8 cellular contexts compared by ENCODE assay signal in genomic region chr16:73047536-73048291, GRCh38. TPM values are rescaled to one million over a fixed set of nuclear protein-coding genes. Genes with fewer than 3 reads are reported as not detected.
DNase-seq lines count a peak whose midpoint lies in the region; ATAC-seq and TF ChIP-seq lines count a peak whose summit lies in the region.

A gene with protein sequence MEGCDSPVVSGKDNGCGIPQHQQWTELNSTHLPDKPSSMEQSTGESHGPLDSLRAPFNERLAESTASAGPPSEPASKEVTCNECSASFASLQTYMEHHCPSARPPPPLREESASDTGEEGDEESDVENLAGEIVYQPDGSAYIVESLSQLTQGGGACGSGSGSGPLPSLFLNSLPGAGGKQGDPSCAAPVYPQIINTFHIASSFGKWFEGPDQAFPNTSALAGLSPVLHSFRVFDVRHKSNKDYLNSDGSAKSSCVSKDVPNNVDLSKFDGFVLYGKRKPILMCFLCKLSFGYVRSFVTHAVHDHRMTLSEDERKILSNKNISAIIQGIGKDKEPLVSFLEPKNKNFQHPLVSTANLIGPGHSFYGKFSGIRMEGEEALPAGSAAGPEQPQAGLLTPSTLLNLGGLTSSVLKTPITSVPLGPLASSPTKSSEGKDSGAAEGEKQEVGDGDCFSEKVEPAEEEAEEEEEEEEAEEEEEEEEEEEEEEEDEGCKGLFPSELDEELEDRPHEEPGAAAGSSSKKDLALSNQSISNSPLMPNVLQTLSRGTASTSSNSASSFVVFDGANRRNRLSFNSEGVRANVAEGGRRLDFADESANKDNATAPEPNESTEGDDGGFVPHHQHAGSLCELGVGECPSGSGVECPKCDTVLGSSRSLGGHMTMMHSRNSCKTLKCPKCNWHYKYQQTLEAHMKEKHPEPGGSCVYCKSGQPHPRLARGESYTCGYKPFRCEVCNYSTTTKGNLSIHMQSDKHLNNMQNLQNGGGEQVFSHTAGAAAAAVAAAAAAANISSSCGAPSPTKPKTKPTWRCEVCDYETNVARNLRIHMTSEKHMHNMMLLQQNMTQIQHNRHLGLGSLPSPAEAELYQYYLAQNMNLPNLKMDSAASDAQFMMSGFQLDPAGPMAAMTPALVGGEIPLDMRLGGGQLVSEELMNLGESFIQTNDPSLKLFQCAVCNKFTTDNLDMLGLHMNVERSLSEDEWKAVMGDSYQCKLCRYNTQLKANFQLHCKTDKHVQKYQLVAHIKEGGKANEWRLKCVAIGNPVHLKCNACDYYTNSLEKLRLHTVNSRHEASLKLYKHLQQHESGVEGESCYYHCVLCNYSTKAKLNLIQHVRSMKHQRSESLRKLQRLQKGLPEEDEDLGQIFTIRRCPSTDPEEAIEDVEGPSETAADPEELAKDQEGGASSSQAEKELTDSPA (N-terminal part only) (minus strand): TSS chr16:73048128. CDS start chr16:72960145, 87,983 bp downstream.

- POLR2A ChIA-PET in A673 (lab: Charles Lee; ENCODE audit: low non-redundant PET): no interaction called here

- peak within 1 kb of the TSS; percentile 93 for H3K4me2 ChIP-seq in osteoblast (ENCODE audit: insufficient read depth, low read length)

- H3K4me1 ChIP-seq in A673 (ENCODE audit: insufficient read depth, low read length, poor library complexity, severe bottlenecking) (peaks cover 65% of the 10 kb centered on the region), osteoblast (ENCODE audit: insufficient read depth, low read length) (peaks cover 77% of the 10 kb centered on the region)

- ATAC-seq in HG02623 (IDR thresholded peaks at IDR 0.05; ENCODE audit: unreplicated experiment) (peak; percentile 74), Right ventricle myocardium inferior (peak; percentile 67)

- no peaks in the 10 kb centered on the region for H4K20me1 ChIP-seq in osteoblast (ENCODE audit: insufficient read depth, low read length)

- H3K36me3 ChIP-seq in A673 (ENCODE audit: insufficient read depth, low read length, poor library complexity, severe bottlenecking) (no peaks in the 10 kb centered on the region), osteoblast (ENCODE audit: insufficient read depth, low read length) (no peaks in the 10 kb centered on the region)

- DNase-seq in A673 (ENCODE audit: low spot score): peak; percentile 82
- peak; percentile 55 for DNase-seq in NCI-H2107 treated with DMSO at 0.1 percent for 48 hours (lab: John Stamatoyannopoulos, UW; ENCODE audit: unreplicated experiment)
- peak; percentile 66 for DNase-seq in activated naive CD4-positive, alpha-beta T cell treated with anti-CD3 and anti-CD28 coated beads, Interleukin-2, amount 10 ng/mL, durations not matched to agents 7 days and 5 days
- DNase-seq in Right ventricle myocardium inferior (ENCODE audit: missing footprints): no peak
- peak; percentile 92 for DNase-seq in osteoblast (ENCODE audit: insufficient read length, low spot score, missing footprints)
- DNase-seq in globus pallidus (ENCODE audit: low spot score): no peak

- H3K27ac Mint-ChIP-seq in activated naive CD4-positive, alpha-beta T cell treated with anti-CD3 and anti-CD28 coated beads, Interleukin-2, amount 10 ng/mL, durations not matched to agents 7 days and 5 days: no peak within 1 kb of the TSS

- CTCF ChIA-PET in A673 (lab: Charles Lee): no interaction called here
- CTCF ChIA-PET in activated naive CD4-positive, alpha-beta T cell treated with anti-CD3 and anti-CD28 coated beads, Interleukin-2, amount 10 ng/mL, durations not matched to agents 7 days and 5 days (lab: Charles Lee): no interaction called here

- no peaks in the 10 kb centered on the region for H3K9me3 ChIP-seq in A673 (ENCODE audit: low read depth, low read length, poor library complexity, severe bottlenecking)
- no peaks in the 10 kb centered on the region for H3K9me3 ChIP-seq in osteoblast (ENCODE audit: low read depth, low read length)

- peaks cover 7% of the 10 kb centered on the region for H3K4me1 Mint-ChIP-seq in activated naive CD4-positive, alpha-beta T cell treated with anti-CD3 and anti-CD28 coated beads, Interleukin-2, amount 10 ng/mL, durations not matched to agents 7 days and 5 days

- H3K4me3 ChIP-seq in A673 (ENCODE audit: low read depth, low read length, poor library complexity, severe bottlenecking) (peak within 1 kb of the TSS; percentile 69), osteoblast (ENCODE audit: insufficient read depth, low read length) (peak within 1 kb of the TSS; percentile 87)

- H3K9me3 Mint-ChIP-seq in activated naive CD4-positive, alpha-beta T cell treated with anti-CD3 and anti-CD28 coated beads, Interleukin-2, amount 10 ng/mL, durations not matched to agents 7 days and 5 days: no peaks in the 10 kb centered on the region

- peak within 1 kb of the TSS; percentile 66 for H3K4me3 Mint-ChIP-seq in activated naive CD4-positive, alpha-beta T cell treated with anti-CD3 and anti-CD28 coated beads, Interleukin-2, amount 10 ng/mL, durations not matched to agents 7 days and 5 days

- no peak for TF ChIP-seq CTCF in A673 (conservative IDR thresholded peaks at IDR 0.05; ENCODE audit: low read depth, low read length)
- TF ChIP-seq CTCF in GM12874 (IDR thresholded peaks at IDR 0.05; ENCODE audit: insufficient read depth, low read depth, low read length): peak; percentile 18; the same call in 1 of the 2 replicates
- TF ChIP-seq CTCF in osteoblast (IDR thresholded peaks at IDR 0.05; ENCODE audit: extremely low read depth, low read depth, low read length): no peak

- H3K27me3 Mint-ChIP-seq in activated naive CD4-positive, alpha-beta T cell treated with anti-CD3 and anti-CD28 coated beads, Interleukin-2, amount 10 ng/mL, durations not matched to agents 7 days and 5 days: peaks cover 48% of the 10 kb centered on the region

- H3K36me3 Mint-ChIP-seq in activated naive CD4-positive, alpha-beta T cell treated with anti-CD3 and anti-CD28 coated beads, Interleukin-2, amount 10 ng/mL, durations not matched to agents 7 days and 5 days: no peaks in the 10 kb centered on the region

- H3K27me3 ChIP-seq in A673 (replicated peaks; ENCODE audit: insufficient read depth, low read depth, low read length, poor library complexity) (no peaks in the 10 kb centered on the region), osteoblast (ENCODE audit: insufficient read depth, low read length) (no peaks in the 10 kb centered on the region)

- H3K27ac ChIP-seq in A673 (ENCODE audit: low read depth, low read length, poor library complexity, severe bottlenecking) (peak within 1 kb of the TSS; percentile 70), osteoblast (ENCODE audit: low read depth, low read length) (peak within 1 kb of the TSS; percentile 88)

- intact Hi-C loops in A673 (cut with micrococcal nuclease; ENCODE audit: unreplicated experiment): loop anchor here (10.0 kb wide), 1 partner anchor 513 kb away; no protein-coding TSS in a partner anchor
- intact Hi-C loops in Right ventricle myocardium inferior (cut with DNase I): loop anchor here (5.0 kb wide), 2 partner anchors 110 to 215 kb away; no protein-coding TSS in a partner anchor

- H3K79me2 ChIP-seq in osteoblast (ENCODE audit: insufficient read depth, low read length): peaks cover 91% of the 10 kb centered on the region

- H2AFZ ChIP-seq in osteoblast (ENCODE audit: low read length): peak within 1 kb of the TSS; percentile 77

- BruUV-seq in A673 (replicated peaks; lab: Mats Ljungman, UMichigan): no TSS peak

RNA-seq across cellular contexts. Expression of the gene that starts here (rescaled TPM):
- total RNA-seq in A673 (2021) (21.7 and 21.8 TPM in 2 replicates), Right ventricle myocardium inferior (8.4 TPM), osteoblast (14.1 and 14.5 TPM in 2 replicates)

Comparison
In these comparisons a context has a peak if more than half of its experiments do, and no peak if none do; other contexts are left out.
1. DNase-seq: peak in A673 (single experiment), NCI-H2107 treated with DMSO at 0.1 percent for 48 hours (single experiment), activated naive CD4-positive, alpha-beta T cell treated with anti-CD3 and anti-CD28 coated beads, Interleukin-2, amount 10 ng/mL, durations not matched to agents 7 days and 5 days (single experiment) and osteoblast (single experiment); none in Right ventricle myocardium inferior (single experiment) and globus pallidus (single experiment).